19 cellular contexts compared by ENCODE assay signal in genomic region chr2:202052235-202052634, GRCh38. TPM values are rescaled to one million over a fixed set of nuclear protein-coding genes. Genes with fewer than 3 reads are reported as not detected.
DNase-seq lines count a peak whose midpoint lies in the region; ATAC-seq, FAIRE-seq and TF ChIP-seq lines count a peak whose summit lies in the region.
"Had no signal": no experiment of that assay in that cellular context is flagged by ENCODE, and none has a peak within 500 bp of the region (broad histone marks: within the 10 kb centered on the region; RNA-seq: fewer than 3 reads in every experiment).

No MANE protein-coding gene starts in this region.

- H3K4me1 ChIP-seq in GM23248 (ENCODE audit: insufficient read depth) (peaks cover 12% of the 10 kb centered on the region), GM12878 (ENCODE audit: control insufficient read depth, insufficient read depth, low read length) (no peaks in the 10 kb centered on the region), neural progenitor cell (peaks cover 31% of the 10 kb centered on the region)
- no peaks in the 10 kb centered on the region for H3K4me1 ChIP-seq in naive thymus-derived CD4-positive, alpha-beta T cell (ENCODE audit: control insufficient read depth in 2 of 2, insufficient read depth in 2 of 2, low read length in 2 of 2)

- intact Hi-C loops in GM12878 (cut with micrococcal nuclease; ENCODE audit: unreplicated experiment): no loop called here
- intact Hi-C loops in naive thymus-derived CD4-positive, alpha-beta T cell (cut with micrococcal nuclease): no loop called here

- no TSS peak for BruUV-seq in GM12878 (replicated peaks; lab: Mats Ljungman, UMichigan)

- no peaks in the 10 kb centered on the region for H3K27me3 ChIP-seq in GM23248 (replicated peaks; ENCODE audit: insufficient read depth)
- H3K27me3 ChIP-seq in GM12878 (replicated peaks in 1 of 2; ENCODE audit: control insufficient read depth in 2 of 2, insufficient read depth in 2 of 2, low read length in 1 of 2): peaks cover 0 to under 1% of the 10 kb centered on the region in 2 experiments; a peak in 1 of 4 replicates
- no peaks in the 10 kb centered on the region for H3K27me3 ChIP-seq in neural progenitor cell
- no peaks in the 10 kb centered on the region for H3K27me3 ChIP-seq in naive thymus-derived CD4-positive, alpha-beta T cell (ENCODE audit: control insufficient read depth in 2 of 2, insufficient read depth in 2 of 2, low read length in 2 of 2)

- peaks cover 39% of the 10 kb centered on the region for H3K4me1 Mint-ChIP-seq in neural progenitor cell
- no peaks in the 10 kb centered on the region for H3K4me1 Mint-ChIP-seq in naive thymus-derived CD4-positive, alpha-beta T cell

- H3K9me2 ChIP-seq in GM23248 (ENCODE audit: insufficient read depth): no peaks in the 10 kb centered on the region

- peak overlapping the region; percentile 72 for H2AFZ ChIP-seq in GM23248
- H2AFZ ChIP-seq in GM12878 (ENCODE audit: control insufficient read depth, low read depth, low read length): no peak overlapping the region
- no peak overlapping the region for H2AFZ ChIP-seq in neural progenitor cell (replicated peaks)

- H3K4me2 ChIP-seq in GM23248 (ENCODE audit: unreplicated experiment): peak overlapping the region; percentile 83
- no peak overlapping the region for H3K4me2 ChIP-seq in GM12878 (ENCODE audit: control insufficient read depth, insufficient read depth)
- peak overlapping the region; percentile 61 for H3K4me2 ChIP-seq in neural progenitor cell

- RAD21 ChIA-PET in GM12878 (lab: Charles Lee; ENCODE audit: unreplicated experiment): no interaction called here

- H3K9ac ChIP-seq in GM23248 (no peak overlapping the region), GM12878 (ENCODE audit: control insufficient read depth, insufficient read depth, low read length) (no peak overlapping the region), neural progenitor cell (no peak overlapping the region)

- SMC1A ChIA-PET in GM12878 (lab: Charles Lee; ENCODE audit: uncharacterized antibody, unreplicated experiment): interaction anchor here (1.2 kb wide), 1 partner anchor 49 kb away, joined by 3 read pairs; no protein-coding TSS in a partner anchor

- H3K9me3 ChIP-seq in GM23248 (ENCODE audit: low read depth) (no peaks in the 10 kb centered on the region), GM12878 (replicated peaks; ENCODE audit: control insufficient read depth, insufficient read depth, low read length) (no peaks in the 10 kb centered on the region), neural progenitor cell (ENCODE audit: low read depth) (no peaks in the 10 kb centered on the region)
- no peaks in the 10 kb centered on the region for H3K9me3 ChIP-seq in naive thymus-derived CD4-positive, alpha-beta T cell (ENCODE audit: control insufficient read depth in 2 of 3, low read length in 3 of 3)

- H3K27ac ChIP-seq in GM23248: 0 out of 2 replicates have a peak overlapping the region, but pooled peaks have one; percentile 8
- H3K27ac ChIP-seq in GM12878 (ENCODE audit: control insufficient read depth, insufficient read depth): no peak overlapping the region
- H3K27ac ChIP-seq in neural progenitor cell: no peak overlapping the region
- no peak overlapping the region for H3K27ac ChIP-seq in naive thymus-derived CD4-positive, alpha-beta T cell (ENCODE audit: low read depth, low read length)
- H3K27ac ChIP-seq: C4-2B had no signal

- TF ChIP-seq RAD21 in GM12878 (IDR thresholded peaks at IDR 0.05; ENCODE audit: insufficient read depth, low read depth, low read length): no peak

- H3K4me3 Mint-ChIP-seq in neural progenitor cell: no peak overlapping the region
- no peak overlapping the region for H3K4me3 Mint-ChIP-seq in naive thymus-derived CD4-positive, alpha-beta T cell
- H3K4me3 Mint-ChIP-seq: T-helper 1 cell treated with Interleukin-12 subunit alpha and Interleukin-12 subunit beta and Interleukin-4 antibody, amounts not matched to agents 30 μg/mL and 1 μg/mL, for 36 hours had no signal

- ATAC-seq in GM12878 (peak; percentile 57), HG03457 (IDR thresholded peaks at IDR 0.05; ENCODE audit: unreplicated experiment) (no peak)
- no peak for ATAC-seq in naive thymus-derived CD4-positive, alpha-beta T cell
- ATAC-seq: HCT116, PC-3 had no signal

- H3K9me3 Mint-ChIP-seq in neural progenitor cell: no peaks in the 10 kb centered on the region
- peaks cover 0 to 1% (median 0%) of the 10 kb centered on the region in 11 donors for H3K9me3 Mint-ChIP-seq in naive thymus-derived CD4-positive, alpha-beta T cell
- H3K9me3 Mint-ChIP-seq: T-helper 1 cell treated with Interleukin-12 subunit alpha and Interleukin-12 subunit beta and Interleukin-4 antibody, amounts not matched to agents 30 μg/mL and 1 μg/mL, for 36 hours had no signal

- CTCF ChIA-PET in GM12878 (lab: Yijun Ruan, JAX): no interaction called here
- CTCF ChIA-PET in naive thymus-derived CD4-positive, alpha-beta T cell (lab: Charles Lee): no interaction called here

- DNase-seq in GM23248 (no peak), MV-4-11 (lab: John Stamatoyannopoulos, UW) (peak; percentile 15), GM12878 (ENCODE audit: low read depth, low spot score) (no peak), neural progenitor cell (ENCODE audit: low spot score) (no peak), NCI-H1436 (lab: John Stamatoyannopoulos, UW) (no peak), frontal cortex (ENCODE audit: low spot score in 2 of 2) (no peak)
- no peak for DNase-seq in naive thymus-derived CD4-positive, alpha-beta T cell
- DNase-seq: DMS 273 treated with DMSO at 0.1 percent for 48 hours, GDM1, NCI-H1417, NCI-H2029 treated with DMSO at 0.1 percent for 48 hours, NCI-H2171 treated with DMSO at 0.1 percent for 48 hours, NCI-H748 treated with DMSO at 0.1 percent for 48 hours, PC-3 had no signal

- H3K36me3 Mint-ChIP-seq in neural progenitor cell: no peaks in the 10 kb centered on the region
- no peaks in the 10 kb centered on the region for H3K36me3 Mint-ChIP-seq in naive thymus-derived CD4-positive, alpha-beta T cell

- in situ Hi-C loops in GM23248 (cut with MboI): no loop called here
- in situ Hi-C loops in GM12878 (cut with MboI): no loop called here

- H4K20me1 ChIP-seq in GM23248 (ENCODE audit: insufficient read depth) (no peaks in the 10 kb centered on the region), GM12878 (ENCODE audit: control insufficient read depth, insufficient read depth) (no peaks in the 10 kb centered on the region), neural progenitor cell (ENCODE audit: low read depth) (no peaks in the 10 kb centered on the region)

- peaks cover 2% of the 10 kb centered on the region for H3K27me3 Mint-ChIP-seq in neural progenitor cell (ENCODE audit: insufficient read depth, low read depth)
- peaks cover 26 to 44% (median 27%) of the 10 kb centered on the region in 5 donors for H3K27me3 Mint-ChIP-seq in naive thymus-derived CD4-positive, alpha-beta T cell

- H3K36me3 ChIP-seq in GM23248 (ENCODE audit: low read depth): no peaks in the 10 kb centered on the region
- no peaks in the 10 kb centered on the region for H3K36me3 ChIP-seq in GM12878 (ENCODE audit: control insufficient read depth in 2 of 2, insufficient read depth in 2 of 2, low read length in 1 of 2)
- no peaks in the 10 kb centered on the region for H3K36me3 ChIP-seq in neural progenitor cell
- no peaks in the 10 kb centered on the region for H3K36me3 ChIP-seq in naive thymus-derived CD4-positive, alpha-beta T cell (ENCODE audit: control insufficient read depth in 2 of 3, insufficient read depth in 3 of 3, low read length in 3 of 3)

- TF ChIP-seq EP300 in GM12878 (IDR thresholded peaks at IDR 0.05; ENCODE audit: borderline replicate concordance in 1 of 2, control insufficient read depth in 1 of 2, low read depth in 2 of 2, low read length in 2 of 2): no peak

- WGBS in GM23248 (ENCODE audit: low coverage in 1 of 2, low lambda C conversion rate in 2 of 2, missing lambda C conversion rate in 2 of 2), 2 experiments: 77 to 80% methylated on average over 1 of the region's 1 CpG
- whole genome bisulfite sequencing in GM12878 (ENCODE audit: insufficient coverage, insufficient replicate concordance, low lambda C conversion rate, missing lambda C conversion rate): 22% methylated on average over 1 of the region's 1 CpG

- TF ChIP-seq CTCF in GM12878 (IDR thresholded peaks at IDR 0.05 in 2 of 3, conservative IDR thresholded peaks at IDR 0.05 in 1 of 3; ENCODE audit: control insufficient read depth in 2 of 3, extremely low read depth in 1 of 3, insufficient read depth in 1 of 3, low read depth in 3 of 3, low read length in 3 of 3) (no peak), neural progenitor cell (IDR thresholded peaks at IDR 0.05) (no peak)

- POLR2A ChIA-PET in GM12878 (lab: Charles Lee): interaction anchor here (1.7 kb wide), 1 partner anchor 10 kb away, joined by 5 read pairs; no protein-coding TSS in a partner anchor
- POLR2A ChIA-PET in naive thymus-derived CD4-positive, alpha-beta T cell (lab: Charles Lee): no interaction called here

- H3K27ac Mint-ChIP-seq in neural progenitor cell: no peak overlapping the region
- no peak overlapping the region for H3K27ac Mint-ChIP-seq in naive thymus-derived CD4-positive, alpha-beta T cell
- H3K27ac Mint-ChIP-seq: T-helper 1 cell treated with Interleukin-12 subunit alpha and Interleukin-12 subunit beta and Interleukin-4 antibody, amounts not matched to agents 30 μg/mL and 1 μg/mL, for 36 hours had no signal

- no peaks in the 10 kb centered on the region for H3K79me2 ChIP-seq in GM23248 (ENCODE audit: insufficient read depth)
- no peaks in the 10 kb centered on the region for H3K79me2 ChIP-seq in GM12878 (ENCODE audit: control insufficient read depth, insufficient read depth, low read length)
- no peaks in the 10 kb centered on the region for H3K79me2 ChIP-seq in neural progenitor cell (ENCODE audit: low read depth)

- peaks cover 10% of the 10 kb centered on the region for H3F3A ChIP-seq in GM23248 (ENCODE audit: insufficient read depth)
- H3F3A ChIP-seq in neural progenitor cell (ENCODE audit: low read depth): peaks cover 29% of the 10 kb centered on the region

- H3K4me3 ChIP-seq in GM23248: peak overlapping the region; percentile 46; the same call in 1 of the 2 replicates
- H3K4me3 ChIP-seq in GM12878: no peak overlapping the region
- peak overlapping the region; percentile 12 for H3K4me3 ChIP-seq in neural progenitor cell
- H3K4me3 ChIP-seq in naive thymus-derived CD4-positive, alpha-beta T cell (ENCODE audit: low read length): no peak overlapping the region

- peak; percentile 52 for FAIRE-seq in GM12878 (lab: Jason Lieb, UNC)
- FAIRE-seq in frontal cortex (lab: Jason Lieb, UNC): no peak
- FAIRE-seq: GM19239 had no signal

- TF ChIP-seq POLR2A in GM12878 (IDR thresholded peaks at IDR 0.05; ENCODE audit: low read depth, low read length): no peak

RNA-seq across cellular contexts. Expression of gene FZD7, which starts 18.6 kb away (rescaled TPM):
- 53.7 and 56.4 TPM in 2 replicates for total RNA-seq in GM23248 (2014; rRNA removed; shearing (Covaris generic))
- polyA plus RNA-seq in GM23248 (2016; fragmentation: Nextera tagmentation; extraction: Ambion mirVana) (19.3 and 19.4 TPM in 2 replicates), GM12878 (2011; rRNA removed) (0.42 and 0.50 TPM in 2 replicates), GM12878 (2014; fragmentation: Illumina TruSeq; extraction: Trizol) (0.75 and 1.3 TPM in 2 replicates), GM12878 (2014; fragmentation: Nextera tagmentation; extraction: Ambion mirVana) (under 1 TPM; 0.24 to 0.47 TPM), GM12878 (2014; rRNA removed) (1.1 and 1.3 TPM in 2 replicates), GM12878 (2016; fragmentation: Nextera tagmentation; extraction: Ambion mirVana) (under 1 TPM; 0.47 to 0.88 TPM)
- total RNA-seq in GM12878 (2013; cell fraction: nucleolus; rRNA removed): 3.2 and 4.0 TPM in 2 replicates
- total RNA-seq in GM12878 (2014; rRNA removed) (1.5 TPM in 2 replicates), GM12878 (2014; rRNA removed; fragmentation: Illumina TruSeq; extraction: Trizol) (0.64 and 0.76 TPM in 2 replicates), GM12878 (2021) (2.4 and 2.6 TPM in 2 replicates), neural progenitor cell (ENCODE audit: low replicate concordance) (79.4 and 106 TPM in 2 replicates), frontal cortex (15.5 TPM)
- 0.09 TPM for polyA plus RNA-seq in GM12878 (2011; ENCODE audit: low read depth)
- 0.60 and 0.69 TPM in 2 replicates for polyA plus RNA-seq in GM12878 (2011; cell fraction: cytosol; rRNA removed)
- polyA plus RNA-seq in GM12878 (2011; cell fraction: nucleus; rRNA removed): 1.9 TPM in 2 replicates
- polyA plus RNA-seq in GM12878 (2012): 0.23 and 0.29 TPM in 2 replicates
- polyA minus RNA-seq in GM12878 (2011; rRNA and poly(A)+ RNA removed): 0.95 and 2.5 TPM in 2 replicates
- 1.1 and 1.2 TPM in 2 replicates for polyA minus RNA-seq in GM12878 (2011; cell fraction: cytosol; rRNA and poly(A)+ RNA removed)
- 2.4 and 4.6 TPM in 2 replicates for polyA minus RNA-seq in GM12878 (2011; cell fraction: nucleus; rRNA and poly(A)+ RNA removed)
- total RNA-seq in naive thymus-derived CD4-positive, alpha-beta T cell: under 1 TPM; 0.27 to 0.99 (median 0.43) TPM
- polyA plus RNA-seq in naive thymus-derived CD4-positive, alpha-beta T cell: under 1 TPM in 1 of 2 donors, not detected in 1; 0.17 TPM

RNA-seq across cellular contexts. Expression of gene KIAA2012, which starts 20.8 kb away (rescaled TPM):
- total RNA-seq in GM23248 (2014; rRNA removed; shearing (Covaris generic)): not detected in 2 replicates
- polyA plus RNA-seq in GM23248 (2016; fragmentation: Nextera tagmentation; extraction: Ambion mirVana): 0.13 and 0.18 TPM in 2 replicates
- not detected in 2 replicates for total RNA-seq in GM12878 (2013; cell fraction: nucleolus; rRNA removed)
- not detected in 2 replicates for total RNA-seq in GM12878 (2014; rRNA removed)
- not detected in 2 replicates for total RNA-seq in GM12878 (2014; rRNA removed; fragmentation: Illumina TruSeq; extraction: Trizol)
- not detected in 2 replicates for total RNA-seq in GM12878 (2021)
- polyA plus RNA-seq in GM12878 (2011; ENCODE audit: low read depth): not detected
- 0.04 TPM in 1 of 2 replicates, not detected in the other for polyA plus RNA-seq in GM12878 (2011; rRNA removed)
- polyA plus RNA-seq in GM12878 (2011; cell fraction: cytosol; rRNA removed): not detected in 2 replicates
- 0.12 TPM in 1 of 2 replicates, not detected in the other for polyA plus RNA-seq in GM12878 (2011; cell fraction: nucleus; rRNA removed)
- polyA plus RNA-seq in GM12878 (2012): not detected in 2 replicates
- not detected in 2 replicates for polyA plus RNA-seq in GM12878 (2014; fragmentation: Illumina TruSeq; extraction: Trizol)
- polyA plus RNA-seq in GM12878 (2014; fragmentation: Nextera tagmentation; extraction: Ambion mirVana): not detected
- polyA plus RNA-seq in GM12878 (2014; rRNA removed): not detected in 2 replicates
- under 1 TPM in 1 of 2 experiments, not detected in 1; 0.03 TPM for polyA plus RNA-seq in GM12878 (2016; fragmentation: Nextera tagmentation; extraction: Ambion mirVana)
- polyA minus RNA-seq in GM12878 (2011; rRNA and poly(A)+ RNA removed): not detected in 2 replicates
- polyA minus RNA-seq in GM12878 (2011; cell fraction: cytosol; rRNA and poly(A)+ RNA removed): not detected in 2 replicates
- polyA minus RNA-seq in GM12878 (2011; cell fraction: nucleus; rRNA and poly(A)+ RNA removed): not detected in 2 replicates
- not detected in 2 replicates for total RNA-seq in neural progenitor cell (ENCODE audit: low replicate concordance)
- total RNA-seq in naive thymus-derived CD4-positive, alpha-beta T cell: not detected
- not detected for polyA plus RNA-seq in naive thymus-derived CD4-positive, alpha-beta T cell
- total RNA-seq in frontal cortex: 0.82 TPM
- total RNA-seq: PC-3 had no signal

Comparison
In these comparisons a context has a peak if more than half of its experiments do, and no peak if none do; other contexts are left out.
1. H3K4me3 ChIP-seq: peak in GM23248 (single experiment) and neural progenitor cell (single experiment); none in GM12878 (single experiment) and naive thymus-derived CD4-positive, alpha-beta T cell (single experiment).